23 cellular contexts compared by ENCODE assay signal in the genomic region with DNA sequence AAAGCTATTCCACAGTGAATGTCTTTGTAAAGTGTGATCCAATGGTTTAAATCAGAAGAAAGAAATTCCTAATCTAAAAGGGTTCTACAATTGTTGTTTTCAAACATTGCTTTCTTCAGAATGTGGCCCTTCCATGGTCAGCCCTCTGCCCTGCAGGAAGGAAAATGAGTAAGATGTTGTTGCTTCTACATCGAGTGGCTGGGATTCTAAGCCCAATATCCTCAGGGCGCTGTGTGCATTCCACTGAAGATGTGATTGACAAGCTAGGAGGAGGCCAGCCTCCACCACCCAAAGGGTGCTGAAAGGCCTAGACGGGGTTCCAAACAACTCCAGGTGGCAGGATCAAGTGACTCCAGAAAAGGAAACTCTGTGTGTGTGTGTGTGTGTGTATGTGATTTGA.
A peak's percentile ranks its signal among the peaks of the same experiment; 100 is the strongest.
DNase-seq lines count a peak whose midpoint lies in the region; ATAC-seq, FAIRE-seq and TF ChIP-seq lines count a peak whose summit lies in the region.
"Had no signal": no experiment of that assay in that cellular context is flagged by ENCODE, and none has a peak within 500 bp of the region (broad histone marks: within the 10 kb centered on the region; RNA-seq: fewer than 3 reads in every experiment).

No MANE protein-coding gene starts in this region.

- TF ChIP-seq CTCF in IMR-90 (conservative IDR thresholded peaks at IDR 0.05; ENCODE audit: low read depth, low read length) (no peak), H1 (IDR thresholded peaks at IDR 0.05; ENCODE audit: control extremely low read depth in 1 of 3, insufficient read depth in 1 of 3, low read depth in 1 of 3, low read length in 3 of 3) (no peak)

- H3K27me3 ChIP-seq in IMR-90 (ENCODE audit: control insufficient read depth, insufficient read depth, low read length) (no peaks in the 10 kb centered on the region), H1 (replicated peaks in 1 of 4; ENCODE audit: control insufficient read depth in 3 of 4, extremely low read depth in 1 of 4, insufficient read depth in 3 of 4, low read length in 3 of 4) (no peaks in the 10 kb centered on the region), mesendoderm (ENCODE audit: insufficient read depth, low read length, poor library complexity) (no peaks in the 10 kb centered on the region)

- H3K18ac ChIP-seq in IMR-90 (ENCODE audit: low read depth, low read length) (no peak overlapping the region), H1 (ENCODE audit: extremely low read depth, low read length) (no peak overlapping the region), mesendoderm (ENCODE audit: low read length) (no peak overlapping the region)

- no peak overlapping the region for H2BK15ac ChIP-seq in IMR-90 (ENCODE audit: low read depth, low read length)
- H2BK15ac ChIP-seq in H1 (ENCODE audit: low read length): no peak overlapping the region
- no peak overlapping the region for H2BK15ac ChIP-seq in mesendoderm (replicated peaks; ENCODE audit: low read depth)

- DNase-seq in activated CD4-positive, alpha-beta T cell treated with anti-CD3 and anti-CD28 coated beads, Interleukin-2, amount 10 ng/mL, durations not matched to agents 24 days and 14 days: peak; percentile 36
- no peak for DNase-seq in activated CD4-positive, alpha-beta T cell treated with anti-CD3 and anti-CD28 coated beads for 48 hours
- DNase-seq in IMR-90: no peak
- DNase-seq in H1 (ENCODE audit: low read depth in 1 of 2, low spot score in 2 of 2): no peak
- peak; percentile 67 for DNase-seq in mesendoderm
- DNase-seq in NCI-H2196 (lab: John Stamatoyannopoulos, UW; ENCODE audit: unreplicated experiment): no peak
- no peak for DNase-seq in iPS-NIHi11 (ENCODE audit: low spot score)
- no peak for DNase-seq in activated T-cell treated with anti-CD3 and anti-CD28 coated beads, Interleukin-2, amount 50 U/mL, for 4 hours
- DNase-seq: NCI-H1048; NCI-H1417 treated with DMSO at 0.1 percent for 48 hours; NCI-H1930; NCI-H2107; NCI-H446 treated with DMSO at 0.1 percent for 48 hours; NCI-H526; NCI-H82; NK-92 treated with Interleukin-12 subunit alpha and Interleukin-12 subunit beta, amount 100 ng/mL, for 24 hours; SIG-M5; SW 1271 had no signal

- WGBS in IMR-90 (ENCODE audit: extremely low coverage in 2 of 2, insufficient read length in 1 of 2), 2 experiments: no CpG with 5 or more reads among the region's 3 CpGs
- 90% methylated on average over 3 of the region's 3 CpGs; no CpG with 5 or more reads in 1 of the 2 experiments for WGBS in H1 (ENCODE audit: extremely low coverage in 1 of 2, insufficient coverage in 1 of 2, insufficient read length in 1 of 2, insufficient replicate concordance in 2 of 2, low coverage in 1 of 2, low lambda C conversion rate in 2 of 2, missing lambda C conversion rate in 1 of 2), 2 experiments
- WGBS in mesendoderm (ENCODE audit: extremely low coverage, insufficient coverage, low lambda C conversion rate): no CpG with 5 or more reads among the region's 3 CpGs

- no peak for TF ChIP-seq RAD21 in IMR-90 (IDR thresholded peaks at IDR 0.05; ENCODE audit: low read length)
- TF ChIP-seq RAD21 in H1 (IDR thresholded peaks at IDR 0.05 in 1 of 2, conservative IDR thresholded peaks at IDR 0.05 in 1 of 2; ENCODE audit: low read depth in 2 of 2, low read length in 2 of 2): no peak

- H2BK20ac ChIP-seq in IMR-90 (ENCODE audit: low read depth, low read length) (no peak overlapping the region), H1 (ENCODE audit: low read length) (no peak overlapping the region)

- H3K36me3 Mint-ChIP-seq in activated CD4-positive, alpha-beta T cell treated with anti-CD3 and anti-CD28 coated beads, Interleukin-2, amount 10 ng/mL, durations not matched to agents 24 days and 14 days (ENCODE audit: low read depth): no peaks in the 10 kb centered on the region
- no peaks in the 10 kb centered on the region for H3K36me3 Mint-ChIP-seq in activated T-cell treated with anti-CD3 and anti-CD28 coated beads, Interleukin-2, amount 50 U/mL, for 4 hours (ENCODE audit: insufficient read depth)

- CTCF ChIA-PET in IMR-90 (lab: Yijun Ruan, JAX) (interaction anchor here (0.5 kb wide), 1 partner anchor 1860 kb away, joined by 3 read pairs; no protein-coding TSS in a partner anchor), H1 (lab: Charles Lee; ENCODE audit: partially characterized antibody) (interaction anchor here (0.6 to 1.9 kb wide), 4 partner anchors 11 to 380 kb away, joined by 3 to 6 read pairs (median 4); no protein-coding TSS in a partner anchor)

- intact Hi-C loops in activated CD4-positive, alpha-beta T cell treated with anti-CD3 and anti-CD28 coated beads, Interleukin-2, amount 10 ng/mL, durations not matched to agents 24 days and 14 days (cut with micrococcal nuclease): no loop called here
- intact Hi-C loops in IMR-90 (cut with micrococcal nuclease): no loop called here

- H3K23ac ChIP-seq in IMR-90 (ENCODE audit: low read depth, low read length): no peak overlapping the region
- no peak overlapping the region for H3K23ac ChIP-seq in H1 (ENCODE audit: insufficient read length)
- no peak overlapping the region for H3K23ac ChIP-seq in mesendoderm (ENCODE audit: low read length)

- H3K9me1 ChIP-seq in IMR-90 (ENCODE audit: insufficient read depth, low read length): no peaks in the 10 kb centered on the region

- no peak for TF ChIP-seq EP300 in H1 (IDR thresholded peaks at IDR 0.05; ENCODE audit: borderline replicate concordance in 1 of 2, low read depth in 2 of 2, low read length in 2 of 2)

- ATAC-seq in IMR-90 (ENCODE audit: low read depth): no peak
- no peak for ATAC-seq in activated T-cell treated with anti-CD3 and anti-CD28 coated beads, Interleukin-2, amount 50 U/mL, for 4 hours
- ATAC-seq: HCT116 had no signal

- H3K27ac ChIP-seq in IMR-90 (ENCODE audit: insufficient read depth, low read length) (no peak overlapping the region), H1 (ENCODE audit: low read depth, low read length) (no peak overlapping the region), mesendoderm (ENCODE audit: low read depth, low read length) (no peak overlapping the region)
- H3K27ac ChIP-seq: 22Rv1, RWPE1, SK-N-MC had no signal

- BruUV-seq in IMR-90 (replicated peaks; lab: Mats Ljungman, UMichigan): no TSS peak

- H4K91ac ChIP-seq in IMR-90 (ENCODE audit: insufficient read depth, low read depth, low read length) (no peak overlapping the region), H1 (replicated peaks; ENCODE audit: insufficient read length, low read length) (no peak overlapping the region)

- H3K79me2 ChIP-seq in H1 (ENCODE audit: control insufficient read depth in 1 of 2, insufficient read depth in 2 of 2, low read length in 2 of 2) (no peaks in the 10 kb centered on the region), mesendoderm (ENCODE audit: control insufficient read depth, insufficient read depth, low read length) (no peaks in the 10 kb centered on the region)

- H3K36me3 ChIP-seq in IMR-90 (ENCODE audit: control insufficient read depth, insufficient read depth, low read length) (no peaks in the 10 kb centered on the region), H1 (ENCODE audit: control insufficient read depth in 2 of 4, insufficient read depth in 4 of 4, low read length in 3 of 4) (no peaks in the 10 kb centered on the region; a peak in 1 of 8 replicates), mesendoderm (ENCODE audit: control insufficient read depth, insufficient read depth, low read length) (no peaks in the 10 kb centered on the region)

- H4K20me1 ChIP-seq in IMR-90 (ENCODE audit: insufficient read depth, low read length) (no peaks in the 10 kb centered on the region), H1 (replicated peaks in 1 of 2; ENCODE audit: control insufficient read depth in 1 of 2, insufficient read depth in 2 of 2, low read length in 2 of 2) (no peaks in the 10 kb centered on the region)

- dilution Hi-C loops in IMR-90 (cut with HindIII; ENCODE audit: low sequenced_read_pairs, unreplicated experiment): no loop called here

- H2AFZ ChIP-seq in IMR-90 (replicated peaks; ENCODE audit: low read length, poor library complexity): peak overlapping the region; percentile 5
- H2AFZ ChIP-seq in H1 (ENCODE audit: low read length): 0 out of 2 replicates have a peak overlapping the region, but pooled peaks have one; percentile 3

- no peak overlapping the region for H2BK120ac ChIP-seq in IMR-90 (ENCODE audit: low read depth, low read length)
- H2BK120ac ChIP-seq in H1 (replicated peaks; ENCODE audit: low read depth, low read length): no peak overlapping the region
- H2BK120ac ChIP-seq in mesendoderm (ENCODE audit: low read depth, low read length): no peak overlapping the region

- H3K9me3 Mint-ChIP-seq in activated CD4-positive, alpha-beta T cell treated with anti-CD3 and anti-CD28 coated beads, Interleukin-2, amount 10 ng/mL, durations not matched to agents 24 days and 14 days: no peaks in the 10 kb centered on the region
- H3K9me3 Mint-ChIP-seq in activated T-cell treated with anti-CD3 and anti-CD28 coated beads, Interleukin-2, amount 50 U/mL, for 4 hours: no peaks in the 10 kb centered on the region

- H3K4me3 ChIP-seq in IMR-90 (ENCODE audit: insufficient read depth, low read depth, low read length) (no peak overlapping the region), H1 (ENCODE audit: extremely low read depth in 1 of 4, insufficient read depth in 2 of 4, low read depth in 3 of 4, low read length in 4 of 4) (no peak overlapping the region), mesendoderm (ENCODE audit: low read length) (no peak overlapping the region)
- H3K4me3 ChIP-seq: SK-N-MC had no signal

- H4K8ac ChIP-seq in IMR-90 (ENCODE audit: low read depth in 2 of 2, low read length in 2 of 2) (no peak overlapping the region), H1 (ENCODE audit: extremely low read depth, insufficient read depth, low read length) (no peak overlapping the region), mesendoderm (ENCODE audit: low read depth, low read length) (no peak overlapping the region)

- no peak for FAIRE-seq in H1 (lab: Jason Lieb, UNC)
- FAIRE-seq: G401.6 had no signal

- no peak overlapping the region for H2BK12ac ChIP-seq in H1 (ENCODE audit: low read depth, low read length)

- no peak overlapping the region for H3K27ac Mint-ChIP-seq in activated CD4-positive, alpha-beta T cell treated with anti-CD3 and anti-CD28 coated beads, Interleukin-2, amount 10 ng/mL, durations not matched to agents 24 days and 14 days

- H3K56ac ChIP-seq in IMR-90 (ENCODE audit: extremely low read depth, insufficient read depth, low read length): no peak overlapping the region
- no peak overlapping the region for H3K56ac ChIP-seq in H1 (replicated peaks; ENCODE audit: insufficient read length, low read depth, low read length)
- H3K56ac ChIP-seq in mesendoderm (ENCODE audit: low read length): no peak overlapping the region

- 0 out of 2 replicates have a peak, but pooled peaks cover under 1% of the 10 kb centered on the region for H3K9me3 ChIP-seq in IMR-90 (ENCODE audit: control insufficient read depth, insufficient read depth, low read length)
- H3K9me3 ChIP-seq in H1 (ENCODE audit: insufficient read depth in 2 of 2, low read depth in 1 of 2, low read length in 1 of 2): no peaks in the 10 kb centered on the region

- H2BK5ac ChIP-seq in IMR-90 (ENCODE audit: low read depth, low read length, poor library complexity, severe bottlenecking): no peak overlapping the region
- H2BK5ac ChIP-seq in H1 (ENCODE audit: low read depth, low read length): no peak overlapping the region
- H2BK5ac ChIP-seq in mesendoderm (ENCODE audit: low read length): no peak overlapping the region

- H2AK5ac ChIP-seq in IMR-90 (ENCODE audit: low read depth, low read length) (no peak overlapping the region), H1 (ENCODE audit: low read depth, low read length) (no peak overlapping the region), mesendoderm (ENCODE audit: low read length) (no peak overlapping the region)

- in situ Hi-C loops in IMR-90 (cut with MboI; ENCODE audit: low sequenced_read_pairs): no loop called here

- H3K27me3 Mint-ChIP-seq in activated CD4-positive, alpha-beta T cell treated with anti-CD3 and anti-CD28 coated beads, Interleukin-2, amount 10 ng/mL, durations not matched to agents 24 days and 14 days: no peaks in the 10 kb centered on the region
- H3K27me3 Mint-ChIP-seq in activated T-cell treated with anti-CD3 and anti-CD28 coated beads, Interleukin-2, amount 50 U/mL, for 4 hours (ENCODE audit: low read depth): no peaks in the 10 kb centered on the region

- no peak overlapping the region for H3K9ac ChIP-seq in IMR-90 (ENCODE audit: low read depth, low read length)
- no peak overlapping the region for H3K9ac ChIP-seq in H1 (replicated peaks in 1 of 4; ENCODE audit: extremely low read depth in 1 of 4, low read depth in 3 of 4, low read length in 3 of 4)
- H3K9ac ChIP-seq in mesendoderm (ENCODE audit: low read length): no peak overlapping the region

- no peak overlapping the region for H3K4me3 Mint-ChIP-seq in activated CD4-positive, alpha-beta T cell treated with anti-CD3 and anti-CD28 coated beads, Interleukin-2, amount 10 ng/mL, durations not matched to agents 24 days and 14 days
- H3K4me3 Mint-ChIP-seq in activated T-cell treated with anti-CD3 and anti-CD28 coated beads, Interleukin-2, amount 50 U/mL, for 4 hours: no peak overlapping the region

- POLR2A ChIA-PET in IMR-90 (lab: Charles Lee; ENCODE audit: unreplicated experiment) (no interaction called here), H1 (lab: Charles Lee; ENCODE audit: partially characterized antibody) (no interaction called here)

- no peak for TF ChIP-seq POLR2A in IMR-90 (IDR thresholded peaks at IDR 0.05; ENCODE audit: low read depth, low read length)
- TF ChIP-seq POLR2A in H1 (IDR thresholded peaks at IDR 0.05; ENCODE audit: control extremely low read depth in 1 of 2, low read depth in 2 of 2, low read length in 2 of 2): no peak

- H3K4me2 ChIP-seq in IMR-90 (ENCODE audit: low read depth, low read length) (no peak overlapping the region), H1 (ENCODE audit: insufficient read depth in 1 of 2, low read depth in 2 of 2, low read length in 2 of 2) (no peak overlapping the region), mesendoderm (ENCODE audit: low read length) (no peak overlapping the region)

- no peak overlapping the region for H2AK9ac ChIP-seq in IMR-90 (replicated peaks; ENCODE audit: low read depth, low read length, poor library complexity)

- H3K4ac ChIP-seq in IMR-90 (ENCODE audit: low read depth, low read length): no peak overlapping the region
- H3K4ac ChIP-seq in H1 (replicated peaks; ENCODE audit: insufficient read length, low read depth, low read length): no peak overlapping the region
- H3K4ac ChIP-seq in mesendoderm (ENCODE audit: low read depth, low read length): no peak overlapping the region

- no peaks in the 10 kb centered on the region for H3K4me1 Mint-ChIP-seq in activated CD4-positive, alpha-beta T cell treated with anti-CD3 and anti-CD28 coated beads, Interleukin-2, amount 10 ng/mL, durations not matched to agents 24 days and 14 days
- H3K4me1 Mint-ChIP-seq in activated T-cell treated with anti-CD3 and anti-CD28 coated beads, Interleukin-2, amount 50 U/mL, for 4 hours (ENCODE audit: low read depth): no peaks in the 10 kb centered on the region

- no peaks in the 10 kb centered on the region for H3K23me2 ChIP-seq in H1 (ENCODE audit: low read depth, low read length)

- no peak overlapping the region for H3K14ac ChIP-seq in IMR-90 (replicated peaks; ENCODE audit: low read depth, low read length)
- H3K14ac ChIP-seq in H1 (ENCODE audit: insufficient read length): no peak overlapping the region

- H4K5ac ChIP-seq in IMR-90 (ENCODE audit: low read depth, low read length) (no peak overlapping the region), H1 (ENCODE audit: insufficient read length, low read depth, low read length) (no peak overlapping the region), mesendoderm (ENCODE audit: low read length) (no peak overlapping the region)

- no peaks in the 10 kb centered on the region; the same call in 1 of the 2 replicates for H3K4me1 ChIP-seq in IMR-90 (ENCODE audit: control insufficient read depth, insufficient read depth, low read length)
- H3K4me1 ChIP-seq in H1 (replicated peaks in 1 of 4; ENCODE audit: control insufficient read depth in 3 of 4, insufficient read depth in 4 of 4, low read length in 3 of 4): no peaks in the 10 kb centered on the region; a peak in 1 of 7 replicates
- no peaks in the 10 kb centered on the region for H3K4me1 ChIP-seq in mesendoderm (ENCODE audit: control insufficient read depth, low read depth, low read length)

- H3K79me1 ChIP-seq in IMR-90 (ENCODE audit: low read depth in 1 of 2, low read length in 2 of 2) (no peaks in the 10 kb centered on the region), H1 (ENCODE audit: low read depth, low read length) (no peaks in the 10 kb centered on the region), mesendoderm (ENCODE audit: low read length) (no peaks in the 10 kb centered on the region)

Comparison
In these comparisons a context has a peak if more than half of its experiments do, and no peak if none do; other contexts are left out.
1. DNase-seq: peak in activated CD4-positive, alpha-beta T cell treated with anti-CD3 and anti-CD28 coated beads, Interleukin-2, amount 10 ng/mL, durations not matched to agents 24 days and 14 days (single experiment) and mesendoderm (single experiment); none in activated CD4-positive, alpha-beta T cell treated with anti-CD3 and anti-CD28 coated beads for 48 hours (single experiment), IMR-90 (single experiment), H1 (0 of 2), NCI-H2196 (single experiment), iPS-NIHi11 (single experiment) and activated T-cell treated with anti-CD3 and anti-CD28 coated beads, Interleukin-2, amount 50 U/mL, for 4 hours (single experiment).